ENCODE assay signal across 1 cellular context in the genomic region with DNA sequence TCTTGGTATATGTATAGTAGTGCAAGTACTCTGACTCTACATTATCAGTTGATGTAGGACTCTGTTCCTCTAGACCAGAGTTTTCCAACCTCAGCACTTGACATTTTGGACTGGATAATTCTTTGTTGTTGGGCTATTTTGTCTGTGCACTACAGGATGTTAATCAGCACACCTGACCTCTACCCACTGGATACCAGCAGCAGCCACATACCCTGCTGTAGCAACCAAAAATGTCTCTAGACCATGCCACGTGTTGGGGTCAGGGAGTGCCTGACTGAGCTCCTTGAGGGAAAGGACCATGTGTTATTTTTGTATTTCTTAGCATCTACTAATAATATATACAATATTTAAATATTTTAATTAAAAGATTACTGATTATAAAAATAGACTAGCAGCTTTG.
TF ChIP-seq lines count a peak whose summit lies in the region.

No MANE protein-coding gene starts in this region.

TF ChIP-seq in A549, 52 proteins besides CTCF, POLR2A, EP300 and RAD21 (continued from another document):
- TF ChIP-seq, protein P1, sequence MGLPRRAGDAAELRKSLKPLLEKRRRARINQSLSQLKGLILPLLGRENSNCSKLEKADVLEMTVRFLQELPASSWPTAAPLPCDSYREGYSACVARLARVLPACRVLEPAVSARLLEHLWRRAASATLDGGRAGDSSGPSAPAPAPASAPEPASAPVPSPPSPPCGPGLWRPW (IDR thresholded peaks at IDR 0.05) = no peak
- no peak for TF ChIP-seq HOXA7 (CRISPR knock-in tag; IDR thresholded peaks at IDR 0.05)
- TF ChIP-seq, protein P2, sequence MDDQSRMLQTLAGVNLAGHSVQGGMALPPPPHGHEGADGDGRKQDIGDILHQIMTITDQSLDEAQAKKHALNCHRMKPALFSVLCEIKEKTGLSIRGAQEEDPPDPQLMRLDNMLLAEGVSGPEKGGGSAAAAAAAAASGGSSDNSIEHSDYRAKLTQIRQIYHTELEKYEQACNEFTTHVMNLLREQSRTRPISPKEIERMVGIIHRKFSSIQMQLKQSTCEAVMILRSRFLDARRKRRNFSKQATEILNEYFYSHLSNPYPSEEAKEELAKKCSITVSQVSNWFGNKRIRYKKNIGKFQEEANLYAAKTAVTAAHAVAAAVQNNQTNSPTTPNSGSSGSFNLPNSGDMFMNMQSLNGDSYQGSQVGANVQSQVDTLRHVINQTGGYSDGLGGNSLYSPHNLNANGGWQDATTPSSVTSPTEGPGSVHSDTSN (IDR thresholded peaks at IDR 0.05) = no peak
- TF ChIP-seq SMC3 (IDR thresholded peaks at IDR 0.05) = no peak
